ENCODE assay signal across 1 cellular context in the genomic region with DNA sequence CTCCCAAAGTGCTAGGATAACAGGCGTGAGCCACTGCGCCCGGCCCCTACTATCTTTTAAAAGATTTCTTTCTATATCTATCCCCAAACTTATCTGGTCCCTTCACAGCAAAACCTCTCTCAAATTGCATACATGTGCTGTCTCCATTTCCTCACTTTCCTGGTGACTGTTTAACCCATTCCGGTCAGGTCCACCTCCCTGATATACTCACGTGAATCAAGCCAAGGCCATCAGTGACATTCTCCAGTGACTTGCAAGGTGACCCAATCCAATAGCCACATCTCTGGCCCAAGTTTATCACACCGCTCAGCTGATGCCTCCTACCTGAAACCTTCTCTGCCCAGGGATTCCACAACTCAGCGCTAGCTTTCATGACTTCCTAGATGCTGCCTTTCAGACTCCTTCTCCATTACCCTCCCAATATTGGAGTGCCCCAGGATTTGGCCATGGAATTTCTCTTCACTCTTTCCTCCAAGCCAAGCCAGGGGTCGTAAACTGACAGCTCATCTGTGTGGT.
TF ChIP-seq lines count a peak whose summit lies in the region.

No MANE protein-coding gene starts in this region.

TF ChIP-seq in K562, 482 proteins besides CTCF, POLR2A, EP300 and RAD21:
- TF ChIP-seq BHLHE40 (IDR thresholded peaks at IDR 0.05; ENCODE audit: low read length), result peak; percentile 70
- TF ChIP-seq HLTF (IDR thresholded peaks at IDR 0.05), result no peak
- TF ChIP-seq RAD51 (IDR thresholded peaks at IDR 0.05; ENCODE audit: borderline replicate concordance, low read depth), result no peak
- no peak for TF ChIP-seq MEIS2 (IDR thresholded peaks at IDR 0.05; ENCODE audit: partially characterized antibody)
- TF ChIP-seq TOE1 (IDR thresholded peaks at IDR 0.05; ENCODE audit: borderline replicate concordance), result 0 out of 2 replicates have a peak, but pooled peaks have one; percentile 47
- TF ChIP-seq TOE1 (CRISPR knock-in tag; IDR thresholded peaks at IDR 0.05; ENCODE audit: borderline replicate concordance, low read depth), result no peak
- TF ChIP-seq, protein P1, sequence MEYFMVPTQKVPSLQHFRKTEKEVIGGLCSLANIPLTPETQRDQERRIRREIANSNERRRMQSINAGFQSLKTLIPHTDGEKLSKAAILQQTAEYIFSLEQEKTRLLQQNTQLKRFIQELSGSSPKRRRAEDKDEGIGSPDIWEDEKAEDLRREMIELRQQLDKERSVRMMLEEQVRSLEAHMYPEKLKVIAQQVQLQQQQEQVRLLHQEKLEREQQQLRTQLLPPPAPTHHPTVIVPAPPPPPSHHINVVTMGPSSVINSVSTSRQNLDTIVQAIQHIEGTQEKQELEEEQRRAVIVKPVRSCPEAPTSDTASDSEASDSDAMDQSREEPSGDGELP (CRISPR knock-in tag; IDR thresholded peaks at IDR 0.05; ENCODE audit: borderline replicate concordance), result peak; percentile 56
- TF ChIP-seq HDAC1 (IDR thresholded peaks at IDR 0.05), result 0 out of 4 replicates have a peak, but pooled peaks of 1 of the 2 experiments have one; percentile 21
- TF ChIP-seq ZEB2 (IDR thresholded peaks at IDR 0.05), result 0 out of 2 replicates have a peak, but pooled peaks have one; percentile 24
- no peak for TF ChIP-seq ZNF24 (IDR thresholded peaks at IDR 0.05)
- 0 out of 4 replicates have a peak, but pooled peaks of 1 of the 2 experiments have one; percentile 16 for TF ChIP-seq ARNT (IDR thresholded peaks at IDR 0.05)
- peak; percentile 50; the same call in 1 of the 2 replicates for TF ChIP-seq DPF2 (IDR thresholded peaks at IDR 0.05)
- TF ChIP-seq CBFA2T3 (IDR thresholded peaks at IDR 0.05), result 0 out of 2 replicates have a peak, but pooled peaks have one; percentile 11
- TF ChIP-seq EGR1 (conservative IDR thresholded peaks at IDR 0.05), result no peak
